In the genomic region with DNA sequence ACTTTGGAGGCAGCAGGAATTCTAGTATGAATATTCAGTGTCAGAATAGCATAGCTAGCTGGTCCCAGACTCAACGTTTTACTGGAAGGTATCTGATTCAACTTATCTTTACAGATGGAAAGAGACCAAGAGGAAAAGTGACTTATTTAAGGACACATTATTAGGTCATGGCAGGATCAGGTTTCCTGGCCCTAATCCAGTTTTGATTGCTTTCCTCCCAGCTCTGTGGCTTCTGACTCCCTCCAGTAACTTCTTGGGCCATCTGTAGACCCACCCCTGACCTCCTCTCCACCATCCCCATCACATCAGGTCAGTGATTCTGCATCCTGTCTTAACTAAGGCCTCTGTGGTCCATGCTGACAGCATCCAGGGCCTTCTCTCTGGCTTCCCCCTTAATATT, we compare ENCODE assay signal across 17 cellular contexts. TPM values are rescaled to one million over a fixed set of nuclear protein-coding genes. Genes with fewer than 3 reads are reported as not detected.
DNase-seq lines count a peak whose midpoint lies in the region; ATAC-seq and TF ChIP-seq lines count a peak whose summit lies in the region.
"Had no signal": no experiment of that assay in that cellular context is flagged by ENCODE, and none has a peak within 500 bp of the region (broad histone marks: within the 10 kb centered on the region; RNA-seq: fewer than 3 reads in every experiment).

No MANE protein-coding gene starts in this region.

- H2AFZ ChIP-seq in SK-N-SH (ENCODE audit: low read depth), result no peak overlapping the region

- H3F3A ChIP-seq in SK-N-SH (replicated peaks; ENCODE audit: insufficient read depth), result peaks cover 5% of the 10 kb centered on the region

- H3K9me2 ChIP-seq in SK-N-SH, result no peaks in the 10 kb centered on the region

- H3K4me1 ChIP-seq in SK-N-SH (ENCODE audit: control insufficient read depth in 1 of 2, insufficient read depth in 2 of 2, low read depth in 1 of 2, low read length in 1 of 2), result peaks cover 2 to 4% of the 10 kb centered on the region in 2 experiments; a peak in 3 of 4 replicates
- H3K4me1 ChIP-seq: lower lobe of right lung, tibial artery had no signal

- H3K9me3 ChIP-seq in SK-N-SH, result no peaks in the 10 kb centered on the region
- H3K9me3 ChIP-seq: lower lobe of right lung, ovary, tibial artery had no signal

- H3K27ac Mint-ChIP-seq in HFFc6, result no peak overlapping the region
- H3K27ac Mint-ChIP-seq: CD14-positive monocyte; stimulated activated effector memory CD8-positive, alpha-beta T cell treated with anti-CD3 and anti-CD28 coated beads, Interleukin-12 subunit alpha, Interleukin-12 subunit beta, amount 100 ng/mL, for 72 hours had no signal

- H3K9ac ChIP-seq in SK-N-SH, result no peak overlapping the region

- H3K36me3 Mint-ChIP-seq in HFFc6 (ENCODE audit: low read depth), result peaks cover 28% of the 10 kb centered on the region
- H3K36me3 Mint-ChIP-seq: stimulated activated effector memory CD8-positive, alpha-beta T cell treated with anti-CD3 and anti-CD28 coated beads, Interleukin-12 subunit alpha, Interleukin-12 subunit beta, amount 100 ng/mL, for 72 hours had no signal

- 11% methylated on average over 1 of the region's 1 CpG for WGBS in SK-N-SH (ENCODE audit: low lambda C conversion rate)

- H3K9me3 Mint-ChIP-seq in HFFc6, result no peaks in the 10 kb centered on the region
- H3K9me3 Mint-ChIP-seq: central memory CD8-positive, alpha-beta T cell; stimulated activated effector memory CD8-positive, alpha-beta T cell treated with anti-CD3 and anti-CD28 coated beads, Interleukin-12 subunit alpha, Interleukin-12 subunit beta, amount 100 ng/mL, for 72 hours had no signal

- H3K27me3 ChIP-seq in SK-N-SH (ENCODE audit: insufficient read depth), result no peaks in the 10 kb centered on the region
- H3K27me3 ChIP-seq: ovary, tibial artery had no signal

- no peaks in the 10 kb centered on the region for H3K79me2 ChIP-seq in SK-N-SH (ENCODE audit: insufficient read depth)

- no peak; a peak in 1 of 4 replicates for TF ChIP-seq EP300 in SK-N-SH (IDR thresholded peaks at IDR 0.05; ENCODE audit: borderline replicate concordance in 1 of 2, low read depth in 1 of 2, low read length in 1 of 2)

- DNase-seq in DMS 273 treated with DMSO at 0.1 percent for 48 hours (lab: John Stamatoyannopoulos, UW) (peak; percentile 35), HFFc6 (peak; percentile 31), SK-N-SH (no peak), left ventricle myocardium superior (no peak), DMS153 treated with DMSO at 0.1 percent for 48 hours (lab: John Stamatoyannopoulos, UW; ENCODE audit: unreplicated experiment) (no peak), T-helper 2 cell (no peak)
- DNase-seq: DND-41, foreskin melanocyte, lower lobe of right lung, NCI-H2227 treated with DMSO at 0.1 percent for 48 hours, ovary, tibial artery had no signal

- TF ChIP-seq RAD21 in SK-N-SH (IDR thresholded peaks at IDR 0.05; ENCODE audit: low read length), result no peak

- CTCF ChIA-PET in SK-N-SH (lab: Yijun Ruan, JAX), result interaction anchor here (1.1 to 20.7 kb wide), 5 partner anchors 11 to 580 kb away, joined by 3 to 618 read pairs (median 3); no protein-coding TSS in a partner anchor

- intact Hi-C loops in left ventricle myocardium superior (cut with micrococcal nuclease), result no loop called here

- no peak overlapping the region for H3K4me2 ChIP-seq in SK-N-SH

- POLR2A ChIA-PET in SK-N-SH (lab: Yijun Ruan, JAX), result no interaction called here

- ATAC-seq in left ventricle myocardium superior (peak; percentile 47), GM18858 (IDR thresholded peaks at IDR 0.05; ENCODE audit: unreplicated experiment) (no peak)
- ATAC-seq: lower lobe of right lung; stimulated activated effector memory CD8-positive, alpha-beta T cell treated with anti-CD3 and anti-CD28 coated beads, Interleukin-12 subunit alpha, Interleukin-12 subunit beta, amount 100 ng/mL, for 72 hours had no signal

- H4K20me1 ChIP-seq in SK-N-SH (ENCODE audit: insufficient read depth), result no peaks in the 10 kb centered on the region

- no peak overlapping the region for H3K4me3 ChIP-seq in SK-N-SH (ENCODE audit: low read depth in 2 of 2, low read length in 1 of 2)
- H3K4me3 ChIP-seq: lower lobe of right lung, ovary, tibial artery had no signal

- peaks cover 30% of the 10 kb centered on the region for H3K4me1 Mint-ChIP-seq in HFFc6 (ENCODE audit: low read depth)
- H3K4me1 Mint-ChIP-seq: CD14-positive monocyte; central memory CD8-positive, alpha-beta T cell; stimulated activated effector memory CD8-positive, alpha-beta T cell treated with anti-CD3 and anti-CD28 coated beads, Interleukin-12 subunit alpha, Interleukin-12 subunit beta, amount 100 ng/mL, for 72 hours had no signal

- no peaks in the 10 kb centered on the region for H3K36me3 ChIP-seq in SK-N-SH (replicated peaks in 1 of 2; ENCODE audit: control insufficient read depth in 1 of 2, insufficient read depth in 2 of 2, low read length in 1 of 2)
- H3K36me3 ChIP-seq: lower lobe of right lung, ovary, tibial artery had no signal

- peaks cover 1% of the 10 kb centered on the region for H3K27me3 Mint-ChIP-seq in HFFc6 (ENCODE audit: insufficient read depth)

- no peak for TF ChIP-seq CTCF in HFFc6 (IDR thresholded peaks at IDR 0.05)
- no peak for TF ChIP-seq CTCF in SK-N-SH (IDR thresholded peaks at IDR 0.05)

- H3K27ac ChIP-seq in SK-N-SH (ENCODE audit: low read depth in 2 of 2, low read length in 1 of 2), result no peak overlapping the region
- H3K27ac ChIP-seq: lower lobe of right lung, ovary, tibial artery had no signal

- H3K4me3 Mint-ChIP-seq in HFFc6, result no peak overlapping the region
- H3K4me3 Mint-ChIP-seq: CD14-positive monocyte; central memory CD8-positive, alpha-beta T cell; stimulated activated effector memory CD8-positive, alpha-beta T cell treated with anti-CD3 and anti-CD28 coated beads, Interleukin-12 subunit alpha, Interleukin-12 subunit beta, amount 100 ng/mL, for 72 hours had no signal

TF ChIP-seq in SK-N-SH, 30 proteins besides CTCF, POLR2A, EP300 and RAD21:
- no peak for TF ChIP-seq PBX3 (IDR thresholded peaks at IDR 0.05)
- peak; percentile 44; the same call in 1 of the 2 replicates for TF ChIP-seq MEF2A (IDR thresholded peaks at IDR 0.05; ENCODE audit: borderline replicate concordance, low read depth)
- peak; percentile 34 for TF ChIP-seq TCF12 (IDR thresholded peaks at IDR 0.05)
TF ChIP-seq in SK-N-SH: peak in this region for 2.

RNA-seq across cellular contexts. Expression of gene SH3TC2, which starts 38.4 kb away (rescaled TPM):
- total RNA-seq in HFFc6 (2021; fragmentation: NEBNext Ultra II Directional; extraction: Animal tissue kit (Norgen Biotek cat#: 25700)), result 10 to 100 TPM in 4 of 6 experiments, 1 to 10 TPM in 2; 9.3 to 12.9 (median 10.7) TPM
- 1.1 and 1.7 TPM in 2 replicates for polyA plus RNA-seq in SK-N-SH (2012; rRNA removed)
- 0.89 and 1.2 TPM in 2 replicates for polyA plus RNA-seq in SK-N-SH (2012; cell fraction: cytosol; rRNA removed)
- polyA plus RNA-seq in SK-N-SH (2012; cell fraction: nucleus; rRNA removed), result 3.8 and 4.2 TPM in 2 replicates
- total RNA-seq in left ventricle myocardium superior, result 15.7 TPM
- total RNA-seq: OCI-LY7 had no signal

Comparison
In these comparisons a context has a peak if more than half of its experiments do, and no peak if none do; other contexts are left out.
1. DNase-seq: peak in DMS 273 treated with DMSO at 0.1 percent for 48 hours (single experiment) and HFFc6 (single experiment); none in SK-N-SH (single experiment), left ventricle myocardium superior (single experiment), DMS153 treated with DMSO at 0.1 percent for 48 hours (single experiment) and T-helper 2 cell (0 of 5).